Comparison of ENCODE assay signal across 1 cellular context in the genomic region with DNA sequence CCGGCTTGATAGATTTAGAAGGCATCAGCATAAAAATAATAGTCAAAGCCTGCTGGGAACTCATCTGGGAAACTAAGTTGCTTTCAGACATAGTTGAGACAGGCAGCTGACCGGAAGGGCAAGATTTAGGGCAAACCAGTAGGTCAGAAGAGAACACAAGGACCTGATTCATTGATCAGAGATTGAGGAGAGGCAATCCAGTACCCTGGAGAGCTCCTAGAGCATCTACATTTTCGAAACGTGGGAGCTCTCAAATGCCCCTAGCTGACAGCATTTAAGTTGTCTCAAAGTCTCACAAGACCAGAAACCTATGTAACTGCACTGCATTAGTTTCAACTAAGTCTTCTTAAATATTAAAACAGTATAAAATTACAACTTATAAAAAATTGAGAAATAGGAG.
TF ChIP-seq lines count a peak whose summit lies in the region.

No MANE protein-coding gene starts in this region.

TF ChIP-seq in GM12878, 131 proteins besides CTCF, POLR2A, EP300 and RAD21 (continued from another document):
- TF ChIP-seq, protein P1, sequence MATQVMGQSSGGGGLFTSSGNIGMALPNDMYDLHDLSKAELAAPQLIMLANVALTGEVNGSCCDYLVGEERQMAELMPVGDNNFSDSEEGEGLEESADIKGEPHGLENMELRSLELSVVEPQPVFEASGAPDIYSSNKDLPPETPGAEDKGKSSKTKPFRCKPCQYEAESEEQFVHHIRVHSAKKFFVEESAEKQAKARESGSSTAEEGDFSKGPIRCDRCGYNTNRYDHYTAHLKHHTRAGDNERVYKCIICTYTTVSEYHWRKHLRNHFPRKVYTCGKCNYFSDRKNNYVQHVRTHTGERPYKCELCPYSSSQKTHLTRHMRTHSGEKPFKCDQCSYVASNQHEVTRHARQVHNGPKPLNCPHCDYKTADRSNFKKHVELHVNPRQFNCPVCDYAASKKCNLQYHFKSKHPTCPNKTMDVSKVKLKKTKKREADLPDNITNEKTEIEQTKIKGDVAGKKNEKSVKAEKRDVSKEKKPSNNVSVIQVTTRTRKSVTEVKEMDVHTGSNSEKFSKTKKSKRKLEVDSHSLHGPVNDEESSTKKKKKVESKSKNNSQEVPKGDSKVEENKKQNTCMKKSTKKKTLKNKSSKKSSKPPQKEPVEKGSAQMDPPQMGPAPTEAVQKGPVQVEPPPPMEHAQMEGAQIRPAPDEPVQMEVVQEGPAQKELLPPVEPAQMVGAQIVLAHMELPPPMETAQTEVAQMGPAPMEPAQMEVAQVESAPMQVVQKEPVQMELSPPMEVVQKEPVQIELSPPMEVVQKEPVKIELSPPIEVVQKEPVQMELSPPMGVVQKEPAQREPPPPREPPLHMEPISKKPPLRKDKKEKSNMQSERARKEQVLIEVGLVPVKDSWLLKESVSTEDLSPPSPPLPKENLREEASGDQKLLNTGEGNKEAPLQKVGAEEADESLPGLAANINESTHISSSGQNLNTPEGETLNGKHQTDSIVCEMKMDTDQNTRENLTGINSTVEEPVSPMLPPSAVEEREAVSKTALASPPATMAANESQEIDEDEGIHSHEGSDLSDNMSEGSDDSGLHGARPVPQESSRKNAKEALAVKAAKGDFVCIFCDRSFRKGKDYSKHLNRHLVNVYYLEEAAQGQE (IDR thresholded peaks at IDR 0.05; ENCODE audit: low read depth, low read length): peak; percentile 93
- no peak for TF ChIP-seq SP1 (IDR thresholded peaks at IDR 0.05; ENCODE audit: low read depth, low read length)
